ENCODE assay signal across 1 cellular context in genomic region chr3:171092467-171092911, GRCh38.
TF ChIP-seq lines count a peak whose summit lies in the region.

No MANE protein-coding gene starts in this region.

TF ChIP-seq in liver, 16 proteins besides CTCF, POLR2A, EP300 and RAD21 (continued from another document):
- peak; percentile 66 for TF ChIP-seq REST (IDR thresholded peaks at IDR 0.05)
